In the genomic region with DNA sequence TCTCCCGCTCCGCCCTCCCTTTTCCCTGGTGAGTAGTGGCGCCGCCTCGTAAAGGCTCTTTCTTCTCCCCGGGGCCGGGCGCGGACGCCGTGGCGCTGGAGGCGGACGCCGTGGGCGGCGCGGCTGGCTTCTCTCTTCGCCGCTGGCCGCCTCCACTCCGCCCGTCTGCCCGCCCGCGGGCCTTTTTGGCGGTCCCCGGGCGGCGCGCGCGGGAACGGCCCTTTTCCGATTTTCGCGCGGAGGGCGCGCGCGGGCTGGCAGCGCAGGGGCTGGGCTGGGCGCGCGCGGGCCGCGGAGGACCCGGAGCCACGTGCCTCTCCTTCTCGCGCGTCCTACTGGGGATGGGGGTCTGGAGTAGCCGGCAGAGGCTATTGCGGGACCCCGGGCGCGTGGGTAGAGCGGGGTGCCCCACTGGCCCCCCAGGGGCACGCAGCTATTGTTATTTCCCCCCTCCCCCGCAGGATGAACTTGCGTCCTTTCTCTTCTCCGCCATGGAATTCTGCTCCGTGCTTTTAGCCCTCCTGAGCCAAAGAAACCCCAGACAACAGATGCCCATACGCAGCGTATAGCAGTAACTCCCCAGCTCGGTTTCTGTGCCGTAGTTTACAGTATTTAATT, we compare ENCODE assay signal across 8 cellular contexts. TPM values are rescaled to one million over a fixed set of nuclear protein-coding genes. Genes with fewer than 3 reads are reported as not detected.
A peak's percentile ranks its signal among the peaks of the same experiment; 100 is the strongest.
DNase-seq lines count a peak whose midpoint lies in the region; ATAC-seq and TF ChIP-seq lines count a peak whose summit lies in the region.

No MANE protein-coding gene starts in this region.

- no peak for TF ChIP-seq CTCF in GM06990 (IDR thresholded peaks at IDR 0.05; ENCODE audit: insufficient read depth, low read length, poor library complexity, severe bottlenecking)
- TF ChIP-seq CTCF in foreskin fibroblast (IDR thresholded peaks at IDR 0.05; ENCODE audit: low read depth, low read length) = no peak

- peaks cover 3 to 16% of the 10 kb centered on the region in 2 experiments for H3K4me1 ChIP-seq in trophoblast cell (ENCODE audit: control insufficient read depth in 1 of 2, insufficient read depth in 2 of 2, low read length in 2 of 2)

- H2BK120ac ChIP-seq in trophoblast cell (ENCODE audit: insufficient read depth, low read length, poor library complexity) = peak overlapping the region; percentile 98

- H2AK5ac ChIP-seq in trophoblast cell (ENCODE audit: low read length) = peak overlapping the region; percentile 97

- H3K23ac ChIP-seq in trophoblast cell (ENCODE audit: low read length) = no peak overlapping the region

- peak overlapping the region; percentile 84 for H3K9ac ChIP-seq in trophoblast cell (ENCODE audit: low read length)

- peak overlapping the region; percentile 95 for H3K14ac ChIP-seq in trophoblast cell (ENCODE audit: low read length)

- H3K4me2 ChIP-seq in trophoblast cell (ENCODE audit: low read length) = peak overlapping the region; percentile 86

- peak overlapping the region; percentile 99 for H3K18ac ChIP-seq in trophoblast cell (ENCODE audit: low read length)

- DNase-seq in GM06990 (ENCODE audit: extremely low read depth, insufficient read length) (no peak), NCI-H1048 (lab: John Stamatoyannopoulos, UW) (peak; percentile 30), activated T-cell treated with anti-CD3 and anti-CD28 coated beads for 4 hours (peak; percentile 44), foreskin fibroblast (no peak), trophoblast cell (no peak), middle frontal gyrus (ENCODE audit: extremely low spot score, low spot score) (no peak), SHP77 treated with DMSO at 0.1 percent for 48 hours (lab: John Stamatoyannopoulos, UW) (no peak)

- H3K27me3 ChIP-seq in GM06990 (replicated peaks; ENCODE audit: control insufficient read depth, insufficient read depth, low read length) (no peaks in the 10 kb centered on the region; the same call in 1 of the 2 replicates), trophoblast cell (ENCODE audit: insufficient read depth, low read length) (no peaks in the 10 kb centered on the region)

- peaks cover 15% of the 10 kb centered on the region for H3K79me1 ChIP-seq in trophoblast cell (ENCODE audit: low read length)

- peak overlapping the region; percentile 85 for H4K12ac ChIP-seq in trophoblast cell (ENCODE audit: low read depth, low read length)

- H3K79me2 ChIP-seq in trophoblast cell (ENCODE audit: control insufficient read depth, insufficient read depth, low read length, poor library complexity) = peaks cover 11% of the 10 kb centered on the region

- peak overlapping the region; percentile 95 for H4K91ac ChIP-seq in trophoblast cell (ENCODE audit: low read depth, low read length)

- peak overlapping the region; percentile 32 for H2BK12ac ChIP-seq in trophoblast cell (ENCODE audit: low read length)

- peak overlapping the region; percentile 69 for H3K4me3 ChIP-seq in GM06990 (replicated peaks; ENCODE audit: low read depth, low read length)
- peak overlapping the region; percentile 75 to 87 for H3K4me3 ChIP-seq in foreskin fibroblast (ENCODE audit: low read depth in 1 of 2, low read length in 2 of 2)
- H3K4me3 ChIP-seq in trophoblast cell (ENCODE audit: low read depth, low read length) = peak overlapping the region; percentile 91

- peak overlapping the region; percentile 95 for H3K4ac ChIP-seq in trophoblast cell (ENCODE audit: low read depth, low read length)

- H4K8ac ChIP-seq in trophoblast cell (ENCODE audit: low read depth, low read length) = peak overlapping the region; percentile 94

- WGBS in trophoblast cell (ENCODE audit: extremely low coverage, insufficient coverage, insufficient read length) = no CpG with 5 or more reads among the region's 69 CpGs

- H2BK5ac ChIP-seq in trophoblast cell (ENCODE audit: low read depth, low read length, poor library complexity) = peak overlapping the region; percentile 95

- H3K27ac ChIP-seq in trophoblast cell (ENCODE audit: low read depth, low read length) = peak overlapping the region; percentile 70

- ATAC-seq in GM21786 (IDR thresholded peaks at IDR 0.05; ENCODE audit: unreplicated experiment) = peak; percentile 18

- H2AFZ ChIP-seq in trophoblast cell (ENCODE audit: insufficient read depth, low read length, poor library complexity) = peak overlapping the region; percentile 92

- no peaks in the 10 kb centered on the region; the same call in 1 of the 2 replicates for H3K36me3 ChIP-seq in GM06990 (ENCODE audit: control insufficient read depth, insufficient read depth, low read length)
- peaks cover 4 to 9% of the 10 kb centered on the region in 2 experiments for H3K36me3 ChIP-seq in trophoblast cell (ENCODE audit: control insufficient read depth in 1 of 2, insufficient read depth in 2 of 2, low read length in 2 of 2)

- H3K9me3 ChIP-seq in trophoblast cell (ENCODE audit: insufficient read depth, low read depth, low read length) = no peaks in the 10 kb centered on the region

RNA-seq across cellular contexts. Expression of gene SLC20A1, which starts 0.5 kb away (rescaled TPM):
- polyA plus RNA-seq in trophoblast cell (2013) = 25.1 and 26.0 TPM in 2 replicates

Comparison
In these comparisons a context has a peak if more than half of its experiments do, and no peak if none do; other contexts are left out.
1. DNase-seq: peak in NCI-H1048 (single experiment) and activated T-cell treated with anti-CD3 and anti-CD28 coated beads for 4 hours (single experiment); none in GM06990 (single experiment), foreskin fibroblast (0 of 2), trophoblast cell (0 of 2), middle frontal gyrus (single experiment) and SHP77 treated with DMSO at 0.1 percent for 48 hours (single experiment).
2. Peak in every context shown above with its lines, with median percentiles within 50 percentile points of each other: H3K4me3 ChIP-seq.